In genomic region chr20:45812157-45813005, GRCh38 we compare ENCODE assay signal across 8 cellular contexts. TPM values are rescaled to one million over a fixed set of nuclear protein-coding genes. Genes with fewer than 3 reads are reported as not detected.
DNase-seq lines count a peak whose midpoint lies in the region; TF ChIP-seq lines count a peak whose summit lies in the region.

Gene UBE2C, plus strand, starts transcription at chr20:45812644. Its CDS starts 52 bp downstream, at chr20:45812696.

- peaks cover 17% of the 10 kb centered on the region for H3K4me1 Mint-ChIP-seq in activated naive CD4-positive, alpha-beta T cell treated with anti-CD3 and anti-CD28 coated beads for 36 hours (ENCODE audit: low read depth)

- DNase-seq in GM03348 (ENCODE audit: low spot score) = peak; percentile 99
- DNase-seq in HFF-Myc (ENCODE audit: extremely low read depth, low read depth) = peak; percentile 100
- peak; percentile 99 for DNase-seq in NAMALWA (ENCODE audit: low spot score)
- peak; percentile 100 for DNase-seq in SK-MEL-5 (ENCODE audit: low read depth, low spot score)
- DNase-seq in activated naive CD4-positive, alpha-beta T cell treated with anti-CD3 and anti-CD28 coated beads for 36 hours = peak; percentile 98
- DNase-seq in germinal center (ENCODE audit: low spot score) = peak; percentile 99
- peak; percentile 99 for DNase-seq in non-pigmented ciliary epithelial cell (ENCODE audit: low read depth)
- peak; percentile 100 for DNase-seq in superior temporal gyrus (ENCODE audit: extremely low spot score)

- peak within 1 kb of the TSS; percentile 83 for H3K4me3 ChIP-seq in HFF-Myc (replicated peaks; ENCODE audit: low read depth, low read length)

- intact Hi-C loops in activated naive CD4-positive, alpha-beta T cell treated with anti-CD3 and anti-CD28 coated beads for 36 hours (cut with micrococcal nuclease) = loop anchor here (1.0 kb wide), 5 partner anchors 45 to 160 kb away; partner anchors contain the start of genes ACOT8, ZNF335, ZSWIM1 and ZSWIM3

- no peaks in the 10 kb centered on the region for H3K9me3 Mint-ChIP-seq in activated naive CD4-positive, alpha-beta T cell treated with anti-CD3 and anti-CD28 coated beads for 36 hours

- peaks cover 55% of the 10 kb centered on the region for H3K36me3 Mint-ChIP-seq in activated naive CD4-positive, alpha-beta T cell treated with anti-CD3 and anti-CD28 coated beads for 36 hours (ENCODE audit: low read depth)

- CTCF ChIA-PET in activated naive CD4-positive, alpha-beta T cell treated with anti-CD3 and anti-CD28 coated beads for 36 hours (lab: Charles Lee) = interaction anchor here (1.3 to 1.4 kb wide), 2 partner anchors 10 to 13 kb away, joined by 4 to 5 read pairs; no protein-coding TSS in a partner anchor

- in situ Hi-C loops in SK-MEL-5 (cut with HindIII; ENCODE audit: low pct_unique_long_range_greater_than_20kb, low sequenced_read_pairs) = no loop called here

- no peaks in the 10 kb centered on the region for H3K27me3 Mint-ChIP-seq in activated naive CD4-positive, alpha-beta T cell treated with anti-CD3 and anti-CD28 coated beads for 36 hours (ENCODE audit: low read depth)

- peak within 1 kb of the TSS; percentile 94 for H3K4me3 Mint-ChIP-seq in activated naive CD4-positive, alpha-beta T cell treated with anti-CD3 and anti-CD28 coated beads for 36 hours

- TF ChIP-seq CTCF in HFF-Myc (IDR thresholded peaks at IDR 0.05; ENCODE audit: low read depth, low read length, missing control alignments) = no peak

- peak within 1 kb of the TSS; percentile 82 for H3K27ac Mint-ChIP-seq in activated naive CD4-positive, alpha-beta T cell treated with anti-CD3 and anti-CD28 coated beads for 36 hours

RNA-seq across cellular contexts. Expression of gene UBE2C, which starts in this region (rescaled TPM):
- total RNA-seq in SK-MEL-5 (2014; rRNA removed; shearing (Covaris generic)) = 75.4 and 76.9 TPM in 2 replicates
- polyA plus RNA-seq in SK-MEL-5 (2015; cell fraction: cytosol; rRNA removed) = 110 and 158 TPM in 2 replicates
- polyA plus RNA-seq in SK-MEL-5 (2015; cell fraction: nucleus; rRNA removed) = 54.8 and 65.4 TPM in 2 replicates
- total RNA-seq in activated naive CD4-positive, alpha-beta T cell treated with anti-CD3 and anti-CD28 coated beads for 36 hours = 100 to 1,000 TPM; 189 to 202 TPM

Comparison
In these comparisons a context has a peak if more than half of its experiments do, and no peak if none do; other contexts are left out.
1. Peak in every context shown above with its lines: DNase-seq and H3K4me3 ChIP-seq.